ENCODE assay signal across 1 cellular context in the genomic region with DNA sequence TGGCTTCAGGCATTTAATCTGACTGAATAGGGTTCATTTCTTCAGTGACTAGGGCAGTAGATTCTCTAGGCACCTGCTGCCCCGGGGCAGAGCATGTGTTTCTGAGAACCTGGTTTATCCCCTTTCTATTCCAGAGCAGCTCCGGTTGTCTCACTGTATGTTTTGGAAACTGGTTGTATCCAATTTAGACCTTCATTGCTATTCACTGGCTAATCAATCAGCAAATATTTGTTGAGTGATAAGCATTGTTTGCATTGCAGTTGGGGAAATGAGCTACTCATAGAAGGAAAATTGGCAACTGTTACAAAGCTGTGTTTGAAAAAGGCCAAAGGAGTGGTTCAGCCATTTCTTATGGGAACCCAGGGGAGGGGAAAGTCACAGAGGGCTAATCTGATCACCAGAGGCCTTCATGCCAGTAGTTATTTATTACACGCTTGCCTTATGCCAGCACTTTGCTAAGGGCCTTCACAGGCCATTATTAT.
TF ChIP-seq lines count a peak whose summit lies in the region.

No MANE protein-coding gene starts in this region.

TF ChIP-seq in HepG2, 621 proteins besides CTCF, POLR2A, EP300 and RAD21 (continued from another document and continues in another):
- TF ChIP-seq, protein P1, sequence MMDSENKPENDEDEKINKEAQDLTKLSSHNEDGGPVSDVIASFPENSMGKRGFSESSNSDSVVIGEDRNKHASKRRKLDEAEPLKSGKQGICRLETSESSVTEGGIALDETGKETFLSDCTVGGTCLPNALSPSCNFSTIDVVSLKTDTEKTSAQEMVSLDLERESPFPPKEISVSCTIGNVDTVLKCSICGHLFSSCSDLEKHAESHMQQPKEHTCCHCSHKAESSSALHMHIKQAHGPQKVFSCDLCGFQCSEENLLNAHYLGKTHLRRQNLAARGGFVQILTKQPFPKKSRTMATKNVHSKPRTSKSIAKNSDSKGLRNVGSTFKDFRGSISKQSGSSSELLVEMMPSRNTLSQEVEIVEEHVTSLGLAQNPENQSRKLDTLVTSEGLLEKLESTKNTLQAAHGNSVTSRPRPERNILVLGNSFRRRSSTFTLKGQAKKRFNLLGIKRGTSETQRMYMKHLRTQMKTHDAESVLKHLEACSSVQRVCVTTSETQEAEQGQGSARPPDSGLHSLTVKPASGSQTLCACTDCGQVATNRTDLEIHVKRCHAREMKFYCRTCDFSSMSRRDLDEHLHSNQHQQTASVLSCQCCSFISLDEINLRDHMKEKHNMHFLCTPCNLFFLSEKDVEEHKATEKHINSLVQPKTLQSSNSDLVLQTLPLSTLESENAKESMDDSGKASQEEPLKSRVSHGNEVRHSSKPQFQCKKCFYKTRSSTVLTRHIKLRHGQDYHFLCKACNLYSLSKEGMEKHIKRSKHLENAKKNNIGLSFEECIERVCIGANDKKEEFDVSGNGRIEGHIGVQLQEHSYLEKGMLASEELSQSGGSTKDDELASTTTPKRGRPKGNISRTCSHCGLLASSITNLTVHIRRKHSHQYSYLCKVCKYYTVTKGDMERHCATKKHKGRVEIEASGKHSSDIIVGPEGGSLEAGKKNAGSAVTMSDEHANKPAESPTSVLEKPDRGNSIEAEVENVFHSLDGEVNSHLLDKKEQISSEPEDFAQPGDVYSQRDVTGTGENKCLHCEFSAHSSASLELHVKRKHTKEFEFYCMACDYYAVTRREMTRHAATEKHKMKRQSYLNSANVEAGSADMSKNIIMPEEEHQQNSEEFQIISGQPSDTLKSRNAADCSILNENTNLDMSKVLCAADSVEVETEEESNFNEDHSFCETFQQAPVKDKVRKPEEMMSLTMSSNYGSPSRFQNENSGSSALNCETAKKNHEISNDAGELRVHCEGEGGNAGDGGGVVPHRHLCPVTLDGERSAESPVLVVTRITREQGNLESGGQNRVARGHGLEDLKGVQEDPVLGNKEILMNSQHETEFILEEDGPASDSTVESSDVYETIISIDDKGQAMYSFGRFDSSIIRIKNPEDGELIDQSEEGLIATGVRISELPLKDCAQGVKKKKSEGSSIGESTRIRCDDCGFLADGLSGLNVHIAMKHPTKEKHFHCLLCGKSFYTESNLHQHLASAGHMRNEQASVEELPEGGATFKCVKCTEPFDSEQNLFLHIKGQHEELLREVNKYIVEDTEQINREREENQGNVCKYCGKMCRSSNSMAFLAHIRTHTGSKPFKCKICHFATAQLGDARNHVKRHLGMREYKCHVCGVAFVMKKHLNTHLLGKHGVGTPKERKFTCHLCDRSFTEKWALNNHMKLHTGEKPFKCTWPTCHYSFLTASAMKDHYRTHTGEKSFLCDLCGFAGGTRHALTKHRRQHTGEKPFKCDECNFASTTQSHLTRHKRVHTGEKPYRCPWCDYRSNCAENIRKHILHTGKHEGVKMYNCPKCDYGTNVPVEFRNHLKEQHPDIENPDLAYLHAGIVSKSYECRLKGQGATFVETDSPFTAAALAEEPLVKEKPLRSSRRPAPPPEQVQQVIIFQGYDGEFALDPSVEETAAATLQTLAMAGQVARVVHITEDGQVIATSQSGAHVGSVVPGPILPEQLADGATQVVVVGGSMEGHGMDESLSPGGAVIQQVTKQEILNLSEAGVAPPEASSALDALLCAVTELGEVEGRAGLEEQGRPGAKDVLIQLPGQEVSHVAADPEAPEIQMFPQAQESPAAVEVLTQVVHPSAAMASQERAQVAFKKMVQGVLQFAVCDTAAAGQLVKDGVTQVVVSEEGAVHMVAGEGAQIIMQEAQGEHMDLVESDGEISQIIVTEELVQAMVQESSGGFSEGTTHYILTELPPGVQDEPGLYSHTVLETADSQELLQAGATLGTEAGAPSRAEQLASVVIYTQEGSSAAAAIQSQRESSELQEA (CRISPR knock-in tag; IDR thresholded peaks at IDR 0.05; ENCODE audit: not compliant biosample characterization): no peak
- TF ChIP-seq MED1 (CRISPR knock-in tag; IDR thresholded peaks at IDR 0.05): peak; percentile 82
- TF ChIP-seq ASH2L (IDR thresholded peaks at IDR 0.05; ENCODE audit: insufficient read length, low read depth, low read length): peak; percentile 27
- TF ChIP-seq CENPX (CRISPR knock-in tag; IDR thresholded peaks at IDR 0.05): no peak
- no peak for TF ChIP-seq KDM5A (IDR thresholded peaks at IDR 0.05; ENCODE audit: borderline replicate concordance, low read length)
- TF ChIP-seq MATR3 (CRISPR knock-in tag; IDR thresholded peaks at IDR 0.05): no peak
- no peak for TF ChIP-seq ZNF629 (CRISPR knock-in tag; conservative IDR thresholded peaks at IDR 0.05)
- TF ChIP-seq, protein P2, sequence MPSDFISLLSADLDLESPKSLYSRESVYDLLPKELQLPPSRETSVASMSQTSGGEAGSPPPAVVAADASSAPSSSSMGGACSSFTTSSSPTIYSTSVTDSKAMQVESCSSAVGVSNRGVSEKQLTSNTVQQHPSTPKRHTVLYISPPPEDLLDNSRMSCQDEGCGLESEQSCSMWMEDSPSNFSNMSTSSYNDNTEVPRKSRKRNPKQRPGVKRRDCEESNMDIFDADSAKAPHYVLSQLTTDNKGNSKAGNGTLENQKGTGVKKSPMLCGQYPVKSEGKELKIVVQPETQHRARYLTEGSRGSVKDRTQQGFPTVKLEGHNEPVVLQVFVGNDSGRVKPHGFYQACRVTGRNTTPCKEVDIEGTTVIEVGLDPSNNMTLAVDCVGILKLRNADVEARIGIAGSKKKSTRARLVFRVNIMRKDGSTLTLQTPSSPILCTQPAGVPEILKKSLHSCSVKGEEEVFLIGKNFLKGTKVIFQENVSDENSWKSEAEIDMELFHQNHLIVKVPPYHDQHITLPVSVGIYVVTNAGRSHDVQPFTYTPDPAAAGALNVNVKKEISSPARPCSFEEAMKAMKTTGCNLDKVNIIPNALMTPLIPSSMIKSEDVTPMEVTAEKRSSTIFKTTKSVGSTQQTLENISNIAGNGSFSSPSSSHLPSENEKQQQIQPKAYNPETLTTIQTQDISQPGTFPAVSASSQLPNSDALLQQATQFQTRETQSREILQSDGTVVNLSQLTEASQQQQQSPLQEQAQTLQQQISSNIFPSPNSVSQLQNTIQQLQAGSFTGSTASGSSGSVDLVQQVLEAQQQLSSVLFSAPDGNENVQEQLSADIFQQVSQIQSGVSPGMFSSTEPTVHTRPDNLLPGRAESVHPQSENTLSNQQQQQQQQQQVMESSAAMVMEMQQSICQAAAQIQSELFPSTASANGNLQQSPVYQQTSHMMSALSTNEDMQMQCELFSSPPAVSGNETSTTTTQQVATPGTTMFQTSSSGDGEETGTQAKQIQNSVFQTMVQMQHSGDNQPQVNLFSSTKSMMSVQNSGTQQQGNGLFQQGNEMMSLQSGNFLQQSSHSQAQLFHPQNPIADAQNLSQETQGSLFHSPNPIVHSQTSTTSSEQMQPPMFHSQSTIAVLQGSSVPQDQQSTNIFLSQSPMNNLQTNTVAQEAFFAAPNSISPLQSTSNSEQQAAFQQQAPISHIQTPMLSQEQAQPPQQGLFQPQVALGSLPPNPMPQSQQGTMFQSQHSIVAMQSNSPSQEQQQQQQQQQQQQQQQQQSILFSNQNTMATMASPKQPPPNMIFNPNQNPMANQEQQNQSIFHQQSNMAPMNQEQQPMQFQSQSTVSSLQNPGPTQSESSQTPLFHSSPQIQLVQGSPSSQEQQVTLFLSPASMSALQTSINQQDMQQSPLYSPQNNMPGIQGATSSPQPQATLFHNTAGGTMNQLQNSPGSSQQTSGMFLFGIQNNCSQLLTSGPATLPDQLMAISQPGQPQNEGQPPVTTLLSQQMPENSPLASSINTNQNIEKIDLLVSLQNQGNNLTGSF (CRISPR knock-in tag; IDR thresholded peaks at IDR 0.05): no peak
- TF ChIP-seq ZNF567 (CRISPR knock-in tag; IDR thresholded peaks at IDR 0.05; ENCODE audit: borderline replicate concordance): no peak
- TF ChIP-seq PAWR (CRISPR knock-in tag; IDR thresholded peaks at IDR 0.05; ENCODE audit: borderline replicate concordance): no peak
- TF ChIP-seq, protein P3, sequence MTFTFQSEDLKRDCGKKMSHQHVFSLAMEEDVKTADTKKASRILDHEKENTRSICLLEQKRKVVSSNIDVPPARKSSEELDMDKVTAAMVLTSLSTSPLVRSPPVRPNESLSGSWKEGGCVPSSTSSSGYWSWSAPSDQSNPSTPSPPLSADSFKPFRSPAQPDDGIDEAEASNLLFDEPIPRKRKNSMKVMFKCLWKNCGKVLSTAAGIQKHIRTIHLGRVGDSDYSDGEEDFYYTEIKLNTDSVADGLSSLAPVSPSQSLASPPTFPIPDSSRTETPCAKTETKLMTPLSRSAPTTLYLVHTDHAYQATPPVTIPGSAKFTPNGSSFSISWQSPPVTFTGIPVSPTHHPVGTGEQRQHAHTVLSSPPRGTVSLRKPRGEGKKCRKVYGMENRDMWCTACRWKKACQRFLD (CRISPR knock-in tag; IDR thresholded peaks at IDR 0.05; ENCODE audit: borderline replicate concordance): no peak
- TF ChIP-seq ZNF274 (CRISPR knock-in tag; IDR thresholded peaks at IDR 0.05): no peak
- TF ChIP-seq SP5 (CRISPR knock-in tag; IDR thresholded peaks at IDR 0.05; ENCODE audit: borderline replicate concordance, low read depth): peak; percentile 88
- TF ChIP-seq ZNF878 (CRISPR knock-in tag; IDR thresholded peaks at IDR 0.05): peak; percentile 31; the same call in 1 of the 2 replicates
- TF ChIP-seq MAZ (IDR thresholded peaks at IDR 0.05; ENCODE audit: borderline replicate concordance, low read depth, low read length): no peak
- TF ChIP-seq MAZ (CRISPR knock-in tag; IDR thresholded peaks at IDR 0.05; ENCODE audit: low read depth): no peak
- peak; percentile 32; the same call in 1 of the 2 replicates for TF ChIP-seq ZNF124 (CRISPR knock-in tag; IDR thresholded peaks at IDR 0.05)
- no peak for TF ChIP-seq ZNF138 (CRISPR knock-in tag; IDR thresholded peaks at IDR 0.05; ENCODE audit: low read depth)
- no peak for TF ChIP-seq ZNF329 (CRISPR knock-in tag; IDR thresholded peaks at IDR 0.05; ENCODE audit: low read depth)
- TF ChIP-seq, protein P4, sequence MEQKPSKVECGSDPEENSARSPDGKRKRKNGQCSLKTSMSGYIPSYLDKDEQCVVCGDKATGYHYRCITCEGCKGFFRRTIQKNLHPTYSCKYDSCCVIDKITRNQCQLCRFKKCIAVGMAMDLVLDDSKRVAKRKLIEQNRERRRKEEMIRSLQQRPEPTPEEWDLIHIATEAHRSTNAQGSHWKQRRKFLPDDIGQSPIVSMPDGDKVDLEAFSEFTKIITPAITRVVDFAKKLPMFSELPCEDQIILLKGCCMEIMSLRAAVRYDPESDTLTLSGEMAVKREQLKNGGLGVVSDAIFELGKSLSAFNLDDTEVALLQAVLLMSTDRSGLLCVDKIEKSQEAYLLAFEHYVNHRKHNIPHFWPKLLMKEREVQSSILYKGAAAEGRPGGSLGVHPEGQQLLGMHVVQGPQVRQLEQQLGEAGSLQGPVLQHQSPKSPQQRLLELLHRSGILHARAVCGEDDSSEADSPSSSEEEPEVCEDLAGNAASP (CRISPR knock-in tag; IDR thresholded peaks at IDR 0.05; ENCODE audit: borderline replicate concordance): peak; percentile 72
- TF ChIP-seq HNRNPL (IDR thresholded peaks at IDR 0.05; ENCODE audit: low read depth, low read length): no peak
- no peak for TF ChIP-seq MAFG (CRISPR knock-in tag; IDR thresholded peaks at IDR 0.05)
- TF ChIP-seq NKX3-1 (CRISPR knock-in tag; IDR thresholded peaks at IDR 0.05): no peak; the same call in 1 of the 2 replicates
- TF ChIP-seq RARG (CRISPR knock-in tag; IDR thresholded peaks at IDR 0.05; ENCODE audit: low read depth): no peak
- no peak for TF ChIP-seq ISX (CRISPR knock-in tag; conservative IDR thresholded peaks at IDR 0.05)
- TF ChIP-seq, protein P5, sequence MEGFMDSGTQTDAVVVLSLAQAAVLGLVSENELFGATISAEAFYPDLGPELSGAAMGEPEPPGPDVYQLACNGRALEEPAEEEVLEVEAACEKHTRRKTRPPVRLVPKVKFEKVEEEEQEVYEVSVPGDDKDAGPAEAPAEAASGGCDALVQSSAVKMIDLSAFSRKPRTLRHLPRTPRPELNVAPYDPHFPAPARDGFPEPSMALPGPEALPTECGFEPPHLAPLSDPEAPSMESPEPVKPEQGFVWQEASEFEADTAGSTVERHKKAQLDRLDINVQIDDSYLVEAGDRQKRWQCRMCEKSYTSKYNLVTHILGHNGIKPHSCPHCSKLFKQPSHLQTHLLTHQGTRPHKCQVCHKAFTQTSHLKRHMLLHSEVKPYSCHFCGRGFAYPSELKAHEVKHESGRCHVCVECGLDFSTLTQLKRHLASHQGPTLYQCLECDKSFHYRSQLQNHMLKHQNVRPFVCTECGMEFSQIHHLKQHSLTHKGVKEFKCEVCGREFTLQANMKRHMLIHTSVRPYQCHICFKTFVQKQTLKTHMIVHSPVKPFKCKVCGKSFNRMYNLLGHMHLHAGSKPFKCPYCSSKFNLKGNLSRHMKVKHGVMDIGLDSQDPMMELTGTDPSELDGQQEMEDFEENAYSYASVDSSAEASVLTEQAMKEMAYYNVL (CRISPR knock-in tag; IDR thresholded peaks at IDR 0.05; ENCODE audit: borderline replicate concordance): no peak
- no peak for TF ChIP-seq ZC3H13 (CRISPR knock-in tag; IDR thresholded peaks at IDR 0.05)
- no peak; the same call in 1 of the 2 replicates for TF ChIP-seq NFYC (CRISPR knock-in tag; IDR thresholded peaks at IDR 0.05)
- no peak for TF ChIP-seq ZFP36L2 (CRISPR knock-in tag; IDR thresholded peaks at IDR 0.05)
- TF ChIP-seq SALL1 (CRISPR knock-in tag; IDR thresholded peaks at IDR 0.05): peak; percentile 34; the same call in 1 of the 2 replicates
- TF ChIP-seq SAP130 (CRISPR knock-in tag; IDR thresholded peaks at IDR 0.05; ENCODE audit: low read depth): peak; percentile 75
- no peak for TF ChIP-seq ZNF776 (CRISPR knock-in tag; IDR thresholded peaks at IDR 0.05)
- no peak for TF ChIP-seq SRSF1 (optimal IDR thresholded peaks at IDR 0.05; ENCODE audit: low read depth, low read length)
- TF ChIP-seq, protein P6, sequence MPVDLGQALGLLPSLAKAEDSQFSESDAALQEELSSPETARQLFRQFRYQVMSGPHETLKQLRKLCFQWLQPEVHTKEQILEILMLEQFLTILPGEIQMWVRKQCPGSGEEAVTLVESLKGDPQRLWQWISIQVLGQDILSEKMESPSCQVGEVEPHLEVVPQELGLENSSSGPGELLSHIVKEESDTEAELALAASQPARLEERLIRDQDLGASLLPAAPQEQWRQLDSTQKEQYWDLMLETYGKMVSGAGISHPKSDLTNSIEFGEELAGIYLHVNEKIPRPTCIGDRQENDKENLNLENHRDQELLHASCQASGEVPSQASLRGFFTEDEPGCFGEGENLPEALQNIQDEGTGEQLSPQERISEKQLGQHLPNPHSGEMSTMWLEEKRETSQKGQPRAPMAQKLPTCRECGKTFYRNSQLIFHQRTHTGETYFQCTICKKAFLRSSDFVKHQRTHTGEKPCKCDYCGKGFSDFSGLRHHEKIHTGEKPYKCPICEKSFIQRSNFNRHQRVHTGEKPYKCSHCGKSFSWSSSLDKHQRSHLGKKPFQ (CRISPR knock-in tag; IDR thresholded peaks at IDR 0.05; ENCODE audit: insufficient replicate concordance): no peak
- TF ChIP-seq, protein P7, sequence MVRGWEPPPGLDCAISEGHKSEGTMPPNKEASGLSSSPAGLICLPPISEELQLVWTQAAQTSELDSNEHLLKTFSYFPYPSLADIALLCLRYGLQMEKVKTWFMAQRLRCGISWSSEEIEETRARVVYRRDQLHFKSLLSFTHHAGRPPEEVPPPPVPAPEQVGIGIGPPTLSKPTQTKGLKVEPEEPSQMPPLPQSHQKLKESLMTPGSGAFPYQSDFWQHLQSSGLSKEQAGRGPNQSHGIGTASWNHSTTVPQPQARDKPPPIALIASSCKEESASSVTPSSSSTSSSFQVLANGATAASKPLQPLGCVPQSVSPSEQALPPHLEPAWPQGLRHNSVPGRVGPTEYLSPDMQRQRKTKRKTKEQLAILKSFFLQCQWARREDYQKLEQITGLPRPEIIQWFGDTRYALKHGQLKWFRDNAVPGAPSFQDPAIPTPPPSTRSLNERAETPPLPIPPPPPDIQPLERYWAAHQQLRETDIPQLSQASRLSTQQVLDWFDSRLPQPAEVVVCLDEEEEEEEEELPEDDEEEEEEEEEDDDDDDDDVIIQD (CRISPR knock-in tag; IDR thresholded peaks at IDR 0.05; ENCODE audit: low read depth): peak; percentile 55; the same call in 1 of the 2 replicates
- TF ChIP-seq ZNF788 (CRISPR knock-in tag; IDR thresholded peaks at IDR 0.05; ENCODE audit: borderline replicate concordance): no peak
- peak; percentile 65 for TF ChIP-seq POGZ (CRISPR knock-in tag; IDR thresholded peaks at IDR 0.05)
- TF ChIP-seq ZC3H4 (CRISPR knock-in tag; IDR thresholded peaks at IDR 0.05; ENCODE audit: borderline replicate concordance): no peak
- no peak for TF ChIP-seq MAF1 (CRISPR knock-in tag; IDR thresholded peaks at IDR 0.05; ENCODE audit: borderline replicate concordance)
